Comparison of ENCODE assay signal across 8 cellular contexts in genomic region chr12:27711312-27711682, GRCh38. TPM values are rescaled to one million over a fixed set of nuclear protein-coding genes. Genes with fewer than 3 reads are reported as not detected.
DNase-seq lines count a peak whose midpoint lies in the region; TF ChIP-seq lines count a peak whose summit lies in the region.

No MANE protein-coding gene starts in this region.

- H2AFZ ChIP-seq in parathyroid adenoma: peak overlapping the region; percentile 97

- TF ChIP-seq CTCF in GM12864 (IDR thresholded peaks at IDR 0.05; ENCODE audit: low read depth, low read length, missing control alignments): no peak
- TF ChIP-seq CTCF in parathyroid adenoma (IDR thresholded peaks at IDR 0.05): no peak

- WGBS in esophagus, 2 donors: 0% methylated on average over 11 of the region's 11 CpGs

- peak overlapping the region; percentile 89 for H3K9ac ChIP-seq in parathyroid adenoma

- H3K36me3 ChIP-seq in esophagus (ENCODE audit: control insufficient read depth in 2 of 2, insufficient read depth in 2 of 2, low read length in 1 of 2) (no peaks in the 10 kb centered on the region), parathyroid adenoma (ENCODE audit: control insufficient read depth, insufficient read depth, low read length) (no peaks in the 10 kb centered on the region)

- H3K27ac ChIP-seq in esophagus (ENCODE audit: low read depth in 2 of 2, low read length in 1 of 2) (peak overlapping the region; percentile 80 to 81), parathyroid adenoma (peak overlapping the region; percentile 72)

- H3K9me3 Mint-ChIP-seq in T-helper 1 cell treated with Interleukin-12 subunit alpha and Interleukin-12 subunit beta and Interleukin-4 antibody, amounts not matched to agents 30 μg/mL and 1 μg/mL, for 36 hours: no peaks in the 10 kb centered on the region

- H3K36me3 Mint-ChIP-seq in T-helper 1 cell treated with Interleukin-12 subunit alpha and Interleukin-12 subunit beta and Interleukin-4 antibody, amounts not matched to agents 30 μg/mL and 1 μg/mL, for 36 hours (ENCODE audit: low read depth): peaks cover 20% of the 10 kb centered on the region

- H3K9me3 ChIP-seq in esophagus (ENCODE audit: control insufficient read depth in 2 of 2, insufficient read depth in 1 of 2, low read depth in 1 of 2, low read length in 1 of 2) (no peaks in the 10 kb centered on the region), parathyroid adenoma (ENCODE audit: control insufficient read depth, low read length) (no peaks in the 10 kb centered on the region)

- H3K4me1 Mint-ChIP-seq in T-helper 1 cell treated with Interleukin-12 subunit alpha and Interleukin-12 subunit beta and Interleukin-4 antibody, amounts not matched to agents 30 μg/mL and 1 μg/mL, for 36 hours (ENCODE audit: low read depth): peaks cover 17% of the 10 kb centered on the region

- H3K79me2 ChIP-seq in parathyroid adenoma: peaks cover 25% of the 10 kb centered on the region

- DNase-seq in A172 (ENCODE audit: low spot score) (peak; percentile 9), GM12864 (ENCODE audit: low read depth) (no peak), HS-27A (ENCODE audit: low read depth) (peak; percentile 29), DMS114 treated with DMSO at 0.1 percent for 48 hours (lab: John Stamatoyannopoulos, UW; ENCODE audit: unreplicated experiment) (no peak), GDM1 (lab: John Stamatoyannopoulos, UW) (no peak)

- no peaks in the 10 kb centered on the region for H3K27me3 ChIP-seq in esophagus (ENCODE audit: control insufficient read depth in 1 of 2, insufficient read depth in 2 of 2, low read length in 2 of 2)
- no peaks in the 10 kb centered on the region for H3K27me3 ChIP-seq in parathyroid adenoma (ENCODE audit: control insufficient read depth, insufficient read depth, low read length)

- H3K27ac Mint-ChIP-seq in T-helper 1 cell treated with Interleukin-12 subunit alpha and Interleukin-12 subunit beta and Interleukin-4 antibody, amounts not matched to agents 30 μg/mL and 1 μg/mL, for 36 hours: peak overlapping the region; percentile 94

- peak overlapping the region; percentile 83 for H3K4me2 ChIP-seq in parathyroid adenoma (ENCODE audit: low read length)

- H3K27me3 Mint-ChIP-seq in T-helper 1 cell treated with Interleukin-12 subunit alpha and Interleukin-12 subunit beta and Interleukin-4 antibody, amounts not matched to agents 30 μg/mL and 1 μg/mL, for 36 hours (ENCODE audit: low read depth): peaks cover 15% of the 10 kb centered on the region

- H3K4me3 Mint-ChIP-seq in T-helper 1 cell treated with Interleukin-12 subunit alpha and Interleukin-12 subunit beta and Interleukin-4 antibody, amounts not matched to agents 30 μg/mL and 1 μg/mL, for 36 hours: peak overlapping the region; percentile 94

- peak overlapping the region; percentile 99 for H3K4me3 ChIP-seq in GM12864 (ENCODE audit: low read depth, low read length)
- peak overlapping the region; percentile 85 to 93 for H3K4me3 ChIP-seq in esophagus (ENCODE audit: low read depth in 1 of 2, low read length in 2 of 2)
- peak overlapping the region; percentile 90 for H3K4me3 ChIP-seq in parathyroid adenoma (ENCODE audit: low read depth, low read length)

- H3K4me1 ChIP-seq in esophagus (ENCODE audit: control insufficient read depth in 2 of 2, insufficient read depth in 2 of 2, low read length in 1 of 2) (peaks cover 0 to 6% of the 10 kb centered on the region in 2 donors), parathyroid adenoma (peaks cover 7% of the 10 kb centered on the region)

RNA-seq across cellular contexts. Expression of gene MRPS35, which starts 0.7 kb away (rescaled TPM):
- 95.1 and 106 TPM in 2 replicates for total RNA-seq in A172 (2014; rRNA removed; shearing (Covaris generic))
- polyA plus RNA-seq in esophagus: 10 to 100 TPM; 17.8 to 35.3 TPM

RNA-seq across cellular contexts. Expression of gene REP15, which starts 15.1 kb away (rescaled TPM):
- 0.55 and 1.2 TPM in 2 replicates for total RNA-seq in A172 (2014; rRNA removed; shearing (Covaris generic))
- 1 to 10 TPM in 1 of 2 donors, under 1 TPM in 1; 0.49 to 1.6 TPM for polyA plus RNA-seq in esophagus

Comparison
In these comparisons a context has a peak if more than half of its experiments do, and no peak if none do; other contexts are left out.
1. DNase-seq: peak in A172 (single experiment) and HS-27A (single experiment); none in GM12864 (single experiment), DMS114 treated with DMSO at 0.1 percent for 48 hours (single experiment) and GDM1 (single experiment).
2. Peak in every context shown above with its lines, with median percentiles within 50 percentile points of each other: H3K4me3 ChIP-seq.